ENCODE assay signal across 8 cellular contexts in the genomic region with DNA sequence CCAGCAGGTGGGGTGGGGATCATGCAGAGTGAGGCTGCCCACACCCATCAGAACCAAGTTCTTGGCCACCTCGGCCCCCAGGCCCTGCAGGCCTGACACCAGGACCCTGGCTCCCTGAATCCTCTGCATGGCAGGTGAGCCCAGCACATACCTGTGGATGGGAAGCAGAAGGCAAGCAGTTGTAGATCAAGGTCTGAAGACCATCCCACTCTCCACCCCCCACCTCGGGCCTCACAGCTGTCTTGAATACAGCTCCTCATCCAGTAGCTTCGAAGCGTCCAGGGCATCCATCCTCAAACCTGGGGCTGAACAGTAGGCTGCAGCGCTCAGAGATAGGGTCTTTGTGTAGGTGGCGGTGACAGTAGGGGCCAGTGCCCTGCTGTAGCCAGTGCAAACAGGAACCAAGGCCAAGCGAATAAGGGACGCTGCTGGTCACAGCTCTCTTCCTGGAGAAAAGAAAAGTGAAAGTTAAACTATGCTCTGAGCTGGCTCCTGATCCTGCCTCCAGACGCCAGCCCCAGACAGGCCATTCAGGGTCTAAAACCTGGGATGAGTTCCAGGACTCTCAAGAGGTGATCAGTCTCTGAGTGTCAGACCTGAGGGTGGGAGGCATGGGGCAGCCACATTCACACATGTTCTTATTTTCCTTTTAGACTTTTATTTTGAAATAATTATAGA. TPM values are rescaled to one million over a fixed set of nuclear protein-coding genes. Genes with fewer than 3 reads are reported as not detected.
DNase-seq lines count a peak whose midpoint lies in the region; ATAC-seq and TF ChIP-seq lines count a peak whose summit lies in the region.

A gene with protein sequence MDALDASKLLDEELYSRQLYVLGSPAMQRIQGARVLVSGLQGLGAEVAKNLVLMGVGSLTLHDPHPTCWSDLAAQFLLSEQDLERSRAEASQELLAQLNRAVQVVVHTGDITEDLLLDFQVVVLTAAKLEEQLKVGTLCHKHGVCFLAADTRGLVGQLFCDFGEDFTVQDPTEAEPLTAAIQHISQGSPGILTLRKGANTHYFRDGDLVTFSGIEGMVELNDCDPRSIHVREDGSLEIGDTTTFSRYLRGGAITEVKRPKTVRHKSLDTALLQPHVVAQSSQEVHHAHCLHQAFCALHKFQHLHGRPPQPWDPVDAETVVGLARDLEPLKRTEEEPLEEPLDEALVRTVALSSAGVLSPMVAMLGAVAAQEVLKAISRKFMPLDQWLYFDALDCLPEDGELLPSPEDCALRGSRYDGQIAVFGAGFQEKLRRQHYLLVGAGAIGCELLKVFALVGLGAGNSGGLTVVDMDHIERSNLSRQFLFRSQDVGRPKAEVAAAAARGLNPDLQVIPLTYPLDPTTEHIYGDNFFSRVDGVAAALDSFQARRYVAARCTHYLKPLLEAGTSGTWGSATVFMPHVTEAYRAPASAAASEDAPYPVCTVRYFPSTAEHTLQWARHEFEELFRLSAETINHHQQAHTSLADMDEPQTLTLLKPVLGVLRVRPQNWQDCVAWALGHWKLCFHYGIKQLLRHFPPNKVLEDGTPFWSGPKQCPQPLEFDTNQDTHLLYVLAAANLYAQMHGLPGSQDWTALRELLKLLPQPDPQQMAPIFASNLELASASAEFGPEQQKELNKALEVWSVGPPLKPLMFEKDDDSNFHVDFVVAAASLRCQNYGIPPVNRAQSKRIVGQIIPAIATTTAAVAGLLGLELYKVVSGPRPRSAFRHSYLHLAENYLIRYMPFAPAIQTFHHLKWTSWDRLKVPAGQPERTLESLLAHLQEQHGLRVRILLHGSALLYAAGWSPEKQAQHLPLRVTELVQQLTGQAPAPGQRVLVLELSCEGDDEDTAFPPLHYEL (minus strand): TSS at position 457 of the 678 bp plus-strand sequence. CDS start 166 bp downstream, at position 291.

- H3K36me3 Mint-ChIP-seq in CD4-positive, CD25-positive, alpha-beta regulatory T cell = peaks cover 18% of the 10 kb centered on the region
- H3K36me3 Mint-ChIP-seq in activated naive CD8-positive, alpha-beta T cell treated with anti-CD3 and anti-CD28 coated beads, Interleukin-2, amount 50 U/mL, for 24 hours (ENCODE audit: low read depth) = no peaks in the 10 kb centered on the region

- H3K4me3 Mint-ChIP-seq in CD4-positive, CD25-positive, alpha-beta regulatory T cell = peak within 1 kb of the TSS; percentile 96 to 99 (median 97)
- peak within 1 kb of the TSS; percentile 86 for H3K4me3 Mint-ChIP-seq in activated naive CD8-positive, alpha-beta T cell treated with anti-CD3 and anti-CD28 coated beads, Interleukin-2, amount 50 U/mL, for 24 hours

- intact Hi-C loops in heart right ventricle (cut with DNase I) = no loop called here

- H3K4me1 ChIP-seq in CD4-positive, CD25-positive, alpha-beta regulatory T cell (ENCODE audit: control insufficient read depth, insufficient read depth, low read length, poor library complexity, severe bottlenecking) = peaks cover 28% of the 10 kb centered on the region
- peaks cover 10 to 36% (median 27%) of the 10 kb centered on the region in 9 donors for H3K4me1 ChIP-seq in heart right ventricle

- peak within 1 kb of the TSS; percentile 78 for H3K27ac ChIP-seq in CD4-positive, CD25-positive, alpha-beta regulatory T cell (ENCODE audit: insufficient read depth, low read length, poor library complexity, severe bottlenecking)
- H3K27ac ChIP-seq in heart right ventricle = peak within 1 kb of the TSS; percentile 4 to 91 (median 83)

- no peaks in the 10 kb centered on the region for H3K27me3 Mint-ChIP-seq in CD4-positive, CD25-positive, alpha-beta regulatory T cell
- no peaks in the 10 kb centered on the region for H3K27me3 Mint-ChIP-seq in activated naive CD8-positive, alpha-beta T cell treated with anti-CD3 and anti-CD28 coated beads, Interleukin-2, amount 50 U/mL, for 24 hours

- H3K4me1 Mint-ChIP-seq in CD4-positive, CD25-positive, alpha-beta regulatory T cell = peaks cover 3 to 44% (median 16%) of the 10 kb centered on the region in 4 donors
- peaks cover 25% of the 10 kb centered on the region for H3K4me1 Mint-ChIP-seq in activated naive CD8-positive, alpha-beta T cell treated with anti-CD3 and anti-CD28 coated beads, Interleukin-2, amount 50 U/mL, for 24 hours

- no peaks in the 10 kb centered on the region for H3K9me3 Mint-ChIP-seq in CD4-positive, CD25-positive, alpha-beta regulatory T cell
- no peaks in the 10 kb centered on the region for H3K9me3 Mint-ChIP-seq in activated naive CD8-positive, alpha-beta T cell treated with anti-CD3 and anti-CD28 coated beads, Interleukin-2, amount 50 U/mL, for 24 hours

- 15 to 16% methylated on average over 9 of the region's 9 CpGs for WGBS in heart right ventricle, 2 donors

- H3K9me3 ChIP-seq in CD4-positive, CD25-positive, alpha-beta regulatory T cell (ENCODE audit: control insufficient read depth in 2 of 2, low read length in 2 of 2) = no peaks in the 10 kb centered on the region
- H3K9me3 ChIP-seq in heart right ventricle = no peaks in the 10 kb centered on the region

- peak; percentile 76 to 80 for ATAC-seq in CD4-positive, CD25-positive, alpha-beta regulatory T cell (ENCODE audit: low read depth in 2 of 2)
- ATAC-seq in GM21381 (IDR thresholded peaks at IDR 0.05; ENCODE audit: unreplicated experiment) (peak; percentile 75), heart right ventricle (peak; percentile 81 to 94 (median 94))
- peak; percentile 81 for ATAC-seq in activated naive CD8-positive, alpha-beta T cell treated with anti-CD3 and anti-CD28 coated beads, Interleukin-2, amount 50 U/mL, for 24 hours

- peak within 1 kb of the TSS; percentile 96 to 99 (median 99) for H3K27ac Mint-ChIP-seq in CD4-positive, CD25-positive, alpha-beta regulatory T cell
- peak within 1 kb of the TSS; percentile 91 for H3K27ac Mint-ChIP-seq in activated naive CD8-positive, alpha-beta T cell treated with anti-CD3 and anti-CD28 coated beads, Interleukin-2, amount 50 U/mL, for 24 hours

- DNase-seq in CD4-positive, CD25-positive, alpha-beta regulatory T cell = peak in 2 of 3 donors; percentile 54 to 74
- DNase-seq in NCI-H2196 treated with DMSO at 0.1 percent for 48 hours (lab: John Stamatoyannopoulos, UW; ENCODE audit: unreplicated experiment) = peak; percentile 34
- peak; percentile 36 for DNase-seq in activated naive CD8-positive, alpha-beta T cell treated with anti-CD3 and anti-CD28 coated beads, Interleukin-2, amount 50 U/mL, for 24 hours
- DNase-seq in heart right ventricle = peak; percentile 50 to 75
- DNase-seq in skeletal muscle cell (ENCODE audit: low read depth) = no peak
- DNase-seq in NCI-H2227 (lab: John Stamatoyannopoulos, UW; ENCODE audit: unreplicated experiment) = no peak
- no peak for DNase-seq in T-helper 9 cell

- H3K4me3 ChIP-seq in CD4-positive, CD25-positive, alpha-beta regulatory T cell (ENCODE audit: low read depth, low read length) = peak within 1 kb of the TSS; percentile 87
- H3K4me3 ChIP-seq in heart right ventricle (peak within 1 kb of the TSS; percentile 37 to 67 (median 58)), skeletal muscle cell (ENCODE audit: low read depth, low read length) (peak within 1 kb of the TSS; percentile 45)

- no peaks in the 10 kb centered on the region for H3K27me3 ChIP-seq in CD4-positive, CD25-positive, alpha-beta regulatory T cell (ENCODE audit: control insufficient read depth, insufficient read depth, low read length)
- no peaks in the 10 kb centered on the region for H3K27me3 ChIP-seq in heart right ventricle

- no peak for TF ChIP-seq CTCF in heart right ventricle (IDR thresholded peaks at IDR 0.05)

- H3K36me3 ChIP-seq in CD4-positive, CD25-positive, alpha-beta regulatory T cell (ENCODE audit: control insufficient read depth, insufficient read depth, low read length) = peaks cover 23% of the 10 kb centered on the region
- peaks cover 0 to 41% (median 23%) of the 10 kb centered on the region in 9 donors for H3K36me3 ChIP-seq in heart right ventricle

RNA-seq across cellular contexts. Expression of the gene that starts here (rescaled TPM):
- total RNA-seq in CD4-positive, CD25-positive, alpha-beta regulatory T cell = 201 TPM
- 10 to 100 TPM; 30.6 to 41.8 (median 37.4) TPM for polyA plus RNA-seq in CD4-positive, CD25-positive, alpha-beta regulatory T cell
- total RNA-seq in heart right ventricle = 10 to 100 TPM; 13.1 to 47.0 (median 22.0) TPM
- polyA plus RNA-seq in heart right ventricle = 10 to 100 TPM; 12.0 to 57.6 TPM

Comparison
In these comparisons a context has a peak if more than half of its experiments do, and no peak if none do; other contexts are left out.
1. DNase-seq: peak in CD4-positive, CD25-positive, alpha-beta regulatory T cell (2 of 3), NCI-H2196 treated with DMSO at 0.1 percent for 48 hours (single experiment), activated naive CD8-positive, alpha-beta T cell treated with anti-CD3 and anti-CD28 coated beads, Interleukin-2, amount 50 U/mL, for 24 hours (single experiment) and heart right ventricle (2 of 2); none in skeletal muscle cell (single experiment), NCI-H2227 (single experiment) and T-helper 9 cell (single experiment).
2. Peak in every context shown above with its lines, with median percentiles within 50 percentile points of each other: ATAC-seq and H3K4me3 ChIP-seq.